ENCODE assay signal across 8 cellular contexts in genomic region chr2:10832228-10832936, GRCh38. TPM values are rescaled to one million over a fixed set of nuclear protein-coding genes. Genes with fewer than 3 reads are reported as not detected.
DNase-seq lines count a peak whose midpoint lies in the region; ATAC-seq, FAIRE-seq and TF ChIP-seq lines count a peak whose summit lies in the region.

No MANE protein-coding gene starts in this region.

- H3K79me2 ChIP-seq in osteoblast (ENCODE audit: insufficient read depth, low read length): no peaks in the 10 kb centered on the region

- peaks cover 0 to 16% (median 11%) of the 10 kb centered on the region in 3 donors for H3K4me1 ChIP-seq in gastroesophageal sphincter
- H3K4me1 ChIP-seq in osteoblast (ENCODE audit: insufficient read depth, low read length): no peaks in the 10 kb centered on the region
- peaks cover 0 to 5% of the 10 kb centered on the region in 2 donors for H3K4me1 ChIP-seq in thoracic aorta (ENCODE audit: control insufficient read depth in 1 of 2, low read depth in 2 of 2)

- no peaks in the 10 kb centered on the region for H3K9me3 ChIP-seq in gastroesophageal sphincter
- H3K9me3 ChIP-seq in osteoblast (ENCODE audit: low read depth, low read length): no peaks in the 10 kb centered on the region
- no peaks in the 10 kb centered on the region for H3K9me3 ChIP-seq in thoracic aorta

- no peaks in the 10 kb centered on the region for H3K36me3 ChIP-seq in gastroesophageal sphincter
- no peaks in the 10 kb centered on the region for H3K36me3 ChIP-seq in osteoblast (ENCODE audit: insufficient read depth, low read length)
- H3K36me3 ChIP-seq in thoracic aorta: no peaks in the 10 kb centered on the region

- no peak for TF ChIP-seq POLR2A in H54 (IDR thresholded peaks at IDR 0.05; ENCODE audit: low read depth, low read length)
- TF ChIP-seq POLR2A in gastroesophageal sphincter (IDR thresholded peaks at IDR 0.05): no peak

- 15 to 33% methylated on average over 4 to 8 of the region's 27 CpGs for WGBS in gastroesophageal sphincter (ENCODE audit: low coverage in 1 of 2), 2 donors

- ATAC-seq in gastroesophageal sphincter: peak; percentile 83
- no peak for ATAC-seq in thoracic aorta (ENCODE audit: insufficient number of reproducible peaks, low FRiP score, low read depth)

- DNase-seq in ELF-1 (ENCODE audit: low read depth, low spot score) (peak; percentile 94), H54 (ENCODE audit: insufficient read length, low spot score) (peak; percentile 82), M059J (ENCODE audit: low read depth) (peak; percentile 62), SHP77 (lab: John Stamatoyannopoulos, UW) (peak; percentile 91 to 92), osteoblast (ENCODE audit: insufficient read length, low spot score, missing footprints) (peak; percentile 97), thoracic aorta (ENCODE audit: low spot score) (no peak)
- peak; percentile 94 for DNase-seq in activated effector memory CD4-positive, alpha-beta T cell treated with anti-CD3 and anti-CD28 coated beads, Interleukin-2, amount 50 U/mL, for 16 hours

- H3K27me3 ChIP-seq in gastroesophageal sphincter: peaks cover 64% of the 10 kb centered on the region
- H3K27me3 ChIP-seq in osteoblast (ENCODE audit: insufficient read depth, low read length): peaks cover 48% of the 10 kb centered on the region
- H3K27me3 ChIP-seq in thoracic aorta (replicated peaks; ENCODE audit: insufficient read depth): no peaks in the 10 kb centered on the region

- no peak overlapping the region for H2AFZ ChIP-seq in osteoblast (ENCODE audit: low read length)

- TF ChIP-seq CTCF in gastroesophageal sphincter (IDR thresholded peaks at IDR 0.05) (peak; percentile 91 to 96 (median 94)), osteoblast (IDR thresholded peaks at IDR 0.05; ENCODE audit: extremely low read depth, low read depth, low read length) (peak; percentile 97), thoracic aorta (IDR thresholded peaks at IDR 0.05) (peak; percentile 93)

- no peaks in the 10 kb centered on the region for H4K20me1 ChIP-seq in osteoblast (ENCODE audit: insufficient read depth, low read length)

- no peak for TF ChIP-seq EP300 in gastroesophageal sphincter (IDR thresholded peaks at IDR 0.05)

- peak; percentile 53 for FAIRE-seq in H54 (lab: Jason Lieb, UNC)

- H3K4me3 ChIP-seq in gastroesophageal sphincter (no peak overlapping the region), osteoblast (ENCODE audit: insufficient read depth, low read length) (no peak overlapping the region), thoracic aorta (no peak overlapping the region)

- no peak overlapping the region for H3K27ac ChIP-seq in gastroesophageal sphincter
- no peak overlapping the region for H3K27ac ChIP-seq in osteoblast (ENCODE audit: low read depth, low read length)
- H3K27ac ChIP-seq in thoracic aorta: no peak overlapping the region

- H3K4me2 ChIP-seq in osteoblast (ENCODE audit: insufficient read depth, low read length): no peak overlapping the region

RNA-seq across cellular contexts. Expression of gene PDIA6, which starts 19.8 kb away (rescaled TPM):
- total RNA-seq in M059J (2014; rRNA removed; shearing (Covaris generic)): 345 and 486 TPM in 2 replicates
- total RNA-seq in gastroesophageal sphincter (100 to 1,000 TPM in 1 of 4 donors, 10 to 100 TPM in 3; 81.3 to 138 (median 90.3) TPM), osteoblast (245 and 291 TPM in 2 replicates), thoracic aorta (100 to 1,000 TPM in 1 of 2 donors, 10 to 100 TPM in 1; 94.9 to 100 TPM)
